In genomic region chr10:59670269-59670668, GRCh38 we compare ENCODE assay signal across 30 cellular contexts.
"Had no signal": no experiment of that assay in that cellular context is flagged by ENCODE, and none has a peak within 500 bp of the region (broad histone marks: within the 10 kb centered on the region; RNA-seq: fewer than 3 reads in every experiment).

No MANE protein-coding gene starts in this region.

- H3K27me3 ChIP-seq: adrenal gland, body of pancreas, esophagus muscularis mucosa, foreskin keratinocyte, gastrocnemius medialis, heart left ventricle had no signal

- H3K4me3 ChIP-seq: adrenal gland, body of pancreas, esophagus muscularis mucosa, gastrocnemius medialis, heart left ventricle had no signal

- H3K27ac ChIP-seq: body of pancreas, esophagus muscularis mucosa, foreskin keratinocyte, gastrocnemius medialis, heart left ventricle, WERI-Rb-1 had no signal

- H3K36me3 ChIP-seq: esophagus muscularis mucosa, gastrocnemius medialis had no signal

- DNase-seq: activated B cell treated with CpG ODN at 0.5 μM for 24 hours; activated CD4-positive, alpha-beta T cell treated with anti-CD3 and anti-CD28 coated beads for 48 hours; activated CD4-positive, alpha-beta T cell treated with anti-CD3 and anti-CD28 coated beads, Interleukin-2, amount 50 U/mL, for 1 hour; activated CD4-positive, alpha-beta T cell treated with anti-CD3 and anti-CD28 coated beads, Interleukin-2, amount 50 U/mL, for 48 hours; activated CD8-positive, alpha-beta memory T cell treated with anti-CD3 and anti-CD28 coated beads for 24 hours; activated CD8-positive, alpha-beta T cell treated with anti-CD3 and anti-CD28 coated beads for 36 hours; activated effector memory CD4-positive, alpha-beta T cell treated with Interleukin-2 at 50 U/mL for 16 hours; activated naive CD4-positive, alpha-beta T cell treated with anti-CD3 and anti-CD28 coated beads for 36 hours; activated naive CD8-positive, alpha-beta T cell treated with anti-CD3 and anti-CD28 coated beads for 36 hours; activated naive CD8-positive, alpha-beta T cell treated with anti-CD3 and anti-CD28 coated beads, Interleukin-2, amount 50 U/mL, for 24 hours; activated T-cell treated with anti-CD3 and anti-CD28 coated beads, Interleukin-2, amount 50 U/mL, for 4 hours; adrenal gland; amygdala; aorta; body of pancreas; caudate nucleus; cortex of kidney; dermis blood vessel endothelial cell; effector CD4-positive, alpha-beta T cell; effector memory CD8-positive, alpha-beta T cell; erythroblast; foreskin keratinocyte; gastrocnemius medialis; glutamatergic neuron; heart left ventricle; T1000; WERI-Rb-1 had no signal

- H3K9me3 ChIP-seq: adrenal gland, body of pancreas, gastrocnemius medialis had no signal

- H3K4me1 ChIP-seq: body of pancreas, esophagus muscularis mucosa had no signal

- ATAC-seq: activated CD4-positive, CD25-positive, alpha-beta regulatory T cell treated with anti-CD3 and anti-CD28 coated beads, Interleukin-2, amount 50 U/mL, for 24 hours; activated CD8-positive, alpha-beta T cell treated with anti-CD3 and anti-CD28 coated beads for 36 hours; activated naive CD8-positive, alpha-beta T cell treated with anti-CD3 and anti-CD28 coated beads, Interleukin-2, amount 50 U/mL, for 24 hours; activated T-cell treated with anti-CD3 and anti-CD28 coated beads, Interleukin-2, amount 50 U/mL, for 4 hours; activated T-helper 17 cell treated with anti-CD3 and anti-CD28 coated beads, Interleukin-2, amount 50 U/mL, for 72 hours; body of pancreas; effector memory CD8-positive, alpha-beta T cell; foreskin keratinocyte; heart left ventricle had no signal
